ENCODE assay signal across 17 cellular contexts in the genomic region with DNA sequence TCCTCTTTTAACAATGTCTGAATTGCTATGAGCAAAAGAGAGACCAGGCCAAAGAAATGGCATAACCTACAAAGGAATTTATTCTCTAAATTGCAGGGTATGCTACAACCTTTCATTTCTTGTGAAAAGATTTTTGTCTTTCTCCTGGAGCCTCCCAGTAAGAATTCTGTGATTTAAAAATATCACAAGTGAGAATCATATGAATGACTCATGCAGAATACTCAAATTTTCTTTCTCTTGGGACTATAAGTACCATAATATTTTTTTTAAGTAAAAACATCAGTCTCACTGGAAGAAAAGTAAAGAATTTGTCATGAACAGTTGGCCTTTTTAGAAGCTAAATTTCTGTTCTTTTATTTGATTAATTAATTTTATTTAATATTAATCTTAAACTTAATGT. TPM values are rescaled to one million over a fixed set of nuclear protein-coding genes. Genes with fewer than 3 reads are reported as not detected.
DNase-seq lines count a peak whose midpoint lies in the region; ATAC-seq, FAIRE-seq and TF ChIP-seq lines count a peak whose summit lies in the region.
"Had no signal": no experiment of that assay in that cellular context is flagged by ENCODE, and none has a peak within 500 bp of the region (broad histone marks: within the 10 kb centered on the region; RNA-seq: fewer than 3 reads in every experiment).

No MANE protein-coding gene starts in this region.

- no peak overlapping the region for H4K8ac ChIP-seq in H1 (ENCODE audit: extremely low read depth, insufficient read depth, low read length)

- H4K5ac ChIP-seq in H1 (ENCODE audit: insufficient read length, low read depth, low read length) = no peak overlapping the region

- no peak overlapping the region for H2BK12ac ChIP-seq in H1 (ENCODE audit: low read depth, low read length)

- ATAC-seq in GM18519 (IDR thresholded peaks at IDR 0.05; ENCODE audit: low FRiP score, unreplicated experiment) = no peak
- ATAC-seq: GM23338 had no signal

- H3K27ac ChIP-seq in H1 (ENCODE audit: low read depth, low read length) = no peak overlapping the region
- H3K27ac ChIP-seq: BLaER1 had no signal

- H4K91ac ChIP-seq in H1 (replicated peaks; ENCODE audit: insufficient read length, low read length) = no peak overlapping the region

- TF ChIP-seq EP300 in H1 (IDR thresholded peaks at IDR 0.05; ENCODE audit: borderline replicate concordance in 1 of 2, low read depth in 2 of 2, low read length in 2 of 2) = no peak

- H3K18ac ChIP-seq in H1 (ENCODE audit: extremely low read depth, low read length) = no peak overlapping the region

- H3K4me3 ChIP-seq in H1 (ENCODE audit: extremely low read depth in 1 of 4, insufficient read depth in 2 of 4, low read depth in 3 of 4, low read length in 4 of 4) = no peak overlapping the region
- H3K4me3 ChIP-seq: BLaER1, GM23338 had no signal

- H4K20me1 ChIP-seq in H1 (replicated peaks in 1 of 2; ENCODE audit: control insufficient read depth in 1 of 2, insufficient read depth in 2 of 2, low read length in 2 of 2) = peaks cover 1 to 3% of the 10 kb centered on the region in 2 experiments
- H4K20me1 ChIP-seq: BLaER1 had no signal

- H3K36me3 ChIP-seq in H1 (ENCODE audit: control insufficient read depth in 2 of 4, insufficient read depth in 4 of 4, low read length in 3 of 4) = no peaks in the 10 kb centered on the region
- H3K36me3 ChIP-seq: BLaER1 had no signal

- H2BK120ac ChIP-seq in H1 (replicated peaks; ENCODE audit: low read depth, low read length) = no peak overlapping the region

- no peaks in the 10 kb centered on the region for H3K23me2 ChIP-seq in H1 (ENCODE audit: low read depth, low read length)

- DNase-seq in COLO829 (ENCODE audit: low spot score) (peak; percentile 16), H1 (ENCODE audit: low read depth in 1 of 2, low spot score in 2 of 2) (no peak), middle frontal gyrus (ENCODE audit: extremely low spot score, low spot score) (peak; percentile 18), superior temporal gyrus (ENCODE audit: extremely low spot score) (peak; percentile 68), NCI-H345 treated with DMSO at 0.1 percent for 48 hours (lab: John Stamatoyannopoulos, UW; ENCODE audit: unreplicated experiment) (no peak), urothelium cell line (ENCODE audit: low spot score) (no peak)
- DNase-seq: 8988T; AML-193; CD8-positive, alpha-beta memory T cell; DMS53; GF-D8; H9; IMR-90 had no signal

- no peak overlapping the region for H3K9ac ChIP-seq in H1 (replicated peaks in 1 of 4; ENCODE audit: extremely low read depth in 1 of 4, low read depth in 3 of 4, low read length in 3 of 4)
- H3K9ac ChIP-seq: BLaER1 had no signal

- H3K4me2 ChIP-seq in H1 (ENCODE audit: insufficient read depth in 1 of 2, low read depth in 2 of 2, low read length in 2 of 2) = no peak overlapping the region
- H3K4me2 ChIP-seq: BLaER1, GM23338 had no signal

- peaks cover 30 to 62% (median 46%) of the 10 kb centered on the region in 4 experiments for H3K27me3 ChIP-seq in H1 (replicated peaks in 1 of 4; ENCODE audit: control insufficient read depth in 3 of 4, extremely low read depth in 1 of 4, insufficient read depth in 3 of 4, low read length in 3 of 4)
- H3K27me3 ChIP-seq: BLaER1 had no signal

- H3K56ac ChIP-seq in H1 (replicated peaks; ENCODE audit: insufficient read length, low read depth, low read length) = peak overlapping the region; percentile 52

- TF ChIP-seq POLR2A in H1 (IDR thresholded peaks at IDR 0.05; ENCODE audit: control extremely low read depth in 1 of 2, low read depth in 2 of 2, low read length in 2 of 2) = no peak

- no peak for TF ChIP-seq CTCF in H1 (IDR thresholded peaks at IDR 0.05; ENCODE audit: control extremely low read depth in 1 of 3, insufficient read depth in 1 of 3, low read depth in 1 of 3, low read length in 3 of 3)

- CTCF ChIA-PET in H1 (lab: Charles Lee; ENCODE audit: partially characterized antibody) = interaction anchor here (1.3 to 1.5 kb wide), 3 partner anchors 30 to 682 kb away, joined by 3 to 4 read pairs (median 4); no protein-coding TSS in a partner anchor

- POLR2A ChIA-PET in H1 (lab: Charles Lee; ENCODE audit: partially characterized antibody) = no interaction called here

- no peak overlapping the region for H2BK5ac ChIP-seq in H1 (ENCODE audit: low read depth, low read length)

- H3K4me1 ChIP-seq in H1 (replicated peaks in 1 of 4; ENCODE audit: control insufficient read depth in 3 of 4, insufficient read depth in 4 of 4, low read length in 3 of 4) = peaks cover 0 to under 1% (median 0%) of the 10 kb centered on the region in 4 experiments; a peak in 1 of 7 replicates
- H3K4me1 ChIP-seq: BLaER1 had no signal

- no peaks in the 10 kb centered on the region for H3K79me1 ChIP-seq in H1 (ENCODE audit: low read depth, low read length)

- no peaks in the 10 kb centered on the region for H3K79me2 ChIP-seq in H1 (ENCODE audit: control insufficient read depth in 1 of 2, insufficient read depth in 2 of 2, low read length in 2 of 2)

- no peak overlapping the region for H3K4ac ChIP-seq in H1 (replicated peaks; ENCODE audit: insufficient read length, low read depth, low read length)

- H3K14ac ChIP-seq in H1 (ENCODE audit: insufficient read length) = no peak overlapping the region

- H2AK5ac ChIP-seq in H1 (ENCODE audit: low read depth, low read length) = no peak overlapping the region

- H2BK15ac ChIP-seq in H1 (ENCODE audit: low read length) = no peak overlapping the region

- no peak overlapping the region for H2BK20ac ChIP-seq in H1 (ENCODE audit: low read length)

- H3K9me3 ChIP-seq in H1 (ENCODE audit: insufficient read depth in 2 of 2, low read depth in 1 of 2, low read length in 1 of 2) = no peaks in the 10 kb centered on the region
- H3K9me3 ChIP-seq: BLaER1 had no signal

- H2AFZ ChIP-seq in H1 (ENCODE audit: low read length) = no peak overlapping the region
- H2AFZ ChIP-seq: GM23338 had no signal

- no peak for FAIRE-seq in H1 (lab: Jason Lieb, UNC)
- FAIRE-seq in urothelium cell line (lab: Jason Lieb, UNC) = no peak

- no peak for TF ChIP-seq RAD21 in H1 (IDR thresholded peaks at IDR 0.05 in 1 of 2, conservative IDR thresholded peaks at IDR 0.05 in 1 of 2; ENCODE audit: low read depth in 2 of 2, low read length in 2 of 2)

- no peak overlapping the region for H3K23ac ChIP-seq in H1 (ENCODE audit: insufficient read length)

TF ChIP-seq in H1, 55 proteins besides CTCF, POLR2A, EP300 and RAD21 (continues in another document):
- TF ChIP-seq, protein P1, sequence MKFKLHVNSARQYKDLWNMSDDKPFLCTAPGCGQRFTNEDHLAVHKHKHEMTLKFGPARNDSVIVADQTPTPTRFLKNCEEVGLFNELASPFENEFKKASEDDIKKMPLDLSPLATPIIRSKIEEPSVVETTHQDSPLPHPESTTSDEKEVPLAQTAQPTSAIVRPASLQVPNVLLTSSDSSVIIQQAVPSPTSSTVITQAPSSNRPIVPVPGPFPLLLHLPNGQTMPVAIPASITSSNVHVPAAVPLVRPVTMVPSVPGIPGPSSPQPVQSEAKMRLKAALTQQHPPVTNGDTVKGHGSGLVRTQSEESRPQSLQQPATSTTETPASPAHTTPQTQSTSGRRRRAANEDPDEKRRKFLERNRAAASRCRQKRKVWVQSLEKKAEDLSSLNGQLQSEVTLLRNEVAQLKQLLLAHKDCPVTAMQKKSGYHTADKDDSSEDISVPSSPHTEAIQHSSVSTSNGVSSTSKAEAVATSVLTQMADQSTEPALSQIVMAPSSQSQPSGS (IDR thresholded peaks at IDR 0.05; ENCODE audit: low read length) = no peak
- TF ChIP-seq CHD2 (IDR thresholded peaks at IDR 0.05; ENCODE audit: low read length) (no peak), CBX8 (IDR thresholded peaks at IDR 0.05; ENCODE audit: borderline replicate concordance, low read depth, low read length) (no peak), TAF1 (IDR thresholded peaks at IDR 0.05; ENCODE audit: low read depth, low read length) (no peak)

RNA-seq across cellular contexts. Expression of a gene that starts 26.3 kb away (rescaled TPM):
- total RNA-seq in H1 (2021; fragmentation: NEBNext Ultra II Directional; extraction: Animal tissue kit (Norgen Biotek cat#: 25700)) = 0.54 and 0.99 TPM in 2 replicates
- polyA plus RNA-seq in H1 (2011; rRNA removed) = 0.39 and 0.46 TPM in 2 replicates
- 0.56 TPM for polyA plus RNA-seq in H1 (2011; cell fraction: cytosol; rRNA removed)
- 0.88 TPM for polyA plus RNA-seq in H1 (2011; cell fraction: nucleus; rRNA removed)
- 0.23 to 1.1 TPM (median 0.96 TPM) in 4 replicates for polyA plus RNA-seq in H1 (2012, experiment 1 of 2)
- 0.25 TPM for polyA plus RNA-seq in H1 (2012, experiment 2 of 2)
- 0.47 TPM for polyA plus RNA-seq in H1 (2013, experiment 1 of 2)
- polyA plus RNA-seq in H1 (2013, experiment 2 of 2) = 0.63 TPM
- 0.25 and 0.41 TPM in 2 replicates for polyA minus RNA-seq in H1 (2011; rRNA and poly(A)+ RNA removed)
- 1.6 TPM for polyA minus RNA-seq in H1 (2011; cell fraction: cytosol; rRNA and poly(A)+ RNA removed)
- polyA minus RNA-seq in H1 (2011; cell fraction: nucleus; rRNA and poly(A)+ RNA removed) = 2.5 TPM
- total RNA-seq: CD8-positive, alpha-beta memory T cell; HT-29; IMR-90 had no signal
- polyA plus RNA-seq: CD8-positive, alpha-beta memory T cell; IMR-90 had no signal

Comparison
In these comparisons a context has a peak if more than half of its experiments do, and no peak if none do; other contexts are left out.
1. DNase-seq: peak in COLO829 (single experiment), middle frontal gyrus (single experiment) and superior temporal gyrus (single experiment); none in H1 (0 of 2), NCI-H345 treated with DMSO at 0.1 percent for 48 hours (single experiment) and urothelium cell line (single experiment).